Comparison of ENCODE assay signal across 23 cellular contexts in the genomic region with DNA sequence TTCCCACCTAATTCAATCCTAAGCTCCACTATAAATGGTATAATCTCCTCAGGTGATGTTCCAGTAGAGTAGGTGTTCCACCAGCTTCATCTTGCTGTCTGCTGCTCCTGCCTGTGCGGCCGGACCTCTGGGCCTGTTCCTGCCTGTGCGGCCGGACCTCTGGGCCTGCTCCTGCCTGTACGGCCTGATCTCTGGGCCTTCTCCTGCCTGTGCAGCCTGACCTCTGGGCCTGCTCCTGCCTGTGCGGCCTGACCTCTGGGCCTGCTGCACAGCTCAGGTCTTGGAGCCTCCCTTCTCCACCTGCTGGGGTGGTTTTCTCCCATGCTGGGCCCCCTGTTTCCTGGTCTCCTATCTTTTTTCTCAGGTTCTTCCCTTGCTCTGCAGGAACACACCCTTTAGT.
"Had no signal": no experiment of that assay in that cellular context is flagged by ENCODE, and none has a peak within 500 bp of the region (broad histone marks: within the 10 kb centered on the region; RNA-seq: fewer than 3 reads in every experiment).

No MANE protein-coding gene starts in this region.

- H3K4me3 ChIP-seq: colonic mucosa, esophagus muscularis mucosa, lung, neural progenitor cell, psoas muscle, sigmoid colon, thoracic aorta, tibial nerve, vagina had no signal

- H2AFZ ChIP-seq: neural progenitor cell had no signal

- H3K4me2 ChIP-seq: neural progenitor cell had no signal

- H3K27ac ChIP-seq: colonic mucosa, epithelial cell of prostate, esophagus muscularis mucosa, neural progenitor cell, psoas muscle, sigmoid colon, thoracic aorta, tibial nerve, vagina had no signal

- DNase-seq: colonic mucosa; effector CD8-positive, alpha-beta T cell; endodermal cell; foreskin melanocyte; mesendoderm; midbrain; naive thymus-derived CD4-positive, alpha-beta T cell; psoas muscle; right cardiac atrium; sigmoid colon; stimulated activated CD4-positive, alpha-beta T cell treated with anti-CD3 and anti-CD28 coated beads, Interleukin-2, amount 100 ng/mL, for 24 hours; stimulated activated CD4-positive, alpha-beta T cell treated with anti-CD3 and anti-CD28 coated beads, Interleukin-4, amount 100 ng/mL, for 24 hours had no signal

- H3K36me3 Mint-ChIP-seq: stimulated activated effector memory CD8-positive, alpha-beta T cell treated with anti-CD3 and anti-CD28 coated beads, Interleukin-12 subunit alpha, Interleukin-12 subunit beta, amount 100 ng/mL, for 72 hours had no signal

- H3K4me1 Mint-ChIP-seq: stimulated activated effector memory CD8-positive, alpha-beta T cell treated with anti-CD3 and anti-CD28 coated beads, Interleukin-12 subunit alpha, Interleukin-12 subunit beta, amount 100 ng/mL, for 72 hours had no signal

- ATAC-seq: naive thymus-derived CD4-positive, alpha-beta T cell; psoas muscle; right cardiac atrium; stimulated activated effector memory CD8-positive, alpha-beta T cell treated with anti-CD3 and anti-CD28 coated beads, Interleukin-12 subunit alpha, Interleukin-12 subunit beta, amount 100 ng/mL, for 72 hours had no signal

- H3K4me3 Mint-ChIP-seq: dendritic cell treated with granulocyte-macrophage colony-stimulating factor and Interleukin-4, amounts not matched to agents 40 ng/mL and 50 ng/mL, for 4 days; endodermal cell; naive thymus-derived CD4-positive, alpha-beta T cell; nephron; neural progenitor cell; stimulated activated effector memory CD8-positive, alpha-beta T cell treated with anti-CD3 and anti-CD28 coated beads, Interleukin-12 subunit alpha, Interleukin-12 subunit beta, amount 100 ng/mL, for 72 hours; stimulated activated naive CD8-positive, alpha-beta T cell treated with anti-CD3 and anti-CD28 coated beads, Interleukin-15, Interleukin-2, amounts not matched to agents 100 ng/mL and 50 ng/mL, for 24 hours had no signal

- H3K9ac ChIP-seq: neural progenitor cell had no signal

- H3K36me3 ChIP-seq: colonic mucosa, vagina had no signal

- H3K27ac Mint-ChIP-seq: dendritic cell treated with granulocyte-macrophage colony-stimulating factor and Interleukin-4, amounts not matched to agents 40 ng/mL and 50 ng/mL, for 4 days; endodermal cell; naive thymus-derived CD4-positive, alpha-beta T cell; nephron; neural progenitor cell; stimulated activated effector memory CD8-positive, alpha-beta T cell treated with anti-CD3 and anti-CD28 coated beads, Interleukin-12 subunit alpha, Interleukin-12 subunit beta, amount 100 ng/mL, for 72 hours; stimulated activated naive CD8-positive, alpha-beta T cell treated with anti-CD3 and anti-CD28 coated beads, Interleukin-15, Interleukin-2, amounts not matched to agents 100 ng/mL and 50 ng/mL, for 24 hours had no signal

- H3K27me3 Mint-ChIP-seq: dendritic cell treated with granulocyte-macrophage colony-stimulating factor and Interleukin-4, amounts not matched to agents 40 ng/mL and 50 ng/mL, for 4 days; naive thymus-derived CD4-positive, alpha-beta T cell; stimulated activated naive CD8-positive, alpha-beta T cell treated with anti-CD3 and anti-CD28 coated beads, Interleukin-15, Interleukin-2, amounts not matched to agents 100 ng/mL and 50 ng/mL, for 24 hours had no signal

- H3K9me3 Mint-ChIP-seq: dendritic cell treated with granulocyte-macrophage colony-stimulating factor and Interleukin-4, amounts not matched to agents 40 ng/mL and 50 ng/mL, for 4 days; endodermal cell; naive thymus-derived CD4-positive, alpha-beta T cell; nephron; stimulated activated effector memory CD8-positive, alpha-beta T cell treated with anti-CD3 and anti-CD28 coated beads, Interleukin-12 subunit alpha, Interleukin-12 subunit beta, amount 100 ng/mL, for 72 hours; stimulated activated naive CD8-positive, alpha-beta T cell treated with anti-CD3 and anti-CD28 coated beads, Interleukin-15, Interleukin-2, amounts not matched to agents 100 ng/mL and 50 ng/mL, for 24 hours had no signal

- H3K9me3 ChIP-seq: colonic mucosa, esophagus muscularis mucosa, psoas muscle, sigmoid colon, thoracic aorta, tibial nerve, vagina had no signal

- H3K27me3 ChIP-seq: colonic mucosa, esophagus muscularis mucosa, neural progenitor cell, sigmoid colon, tibial nerve, vagina had no signal

- H3K4me1 ChIP-seq: colonic mucosa, esophagus muscularis mucosa, neural progenitor cell, psoas muscle, sigmoid colon, tibial nerve, vagina had no signal
